2 cellular contexts compared by ENCODE assay signal in genomic region chr2:61476929-61477589, GRCh38.
TF ChIP-seq lines count a peak whose summit lies in the region.
"Not testable (repeated sequence)": the region's sequence is repeated elsewhere in the genome, so short reads cannot be mapped to it uniquely, and the experiment has no call there.

No MANE protein-coding gene starts in this region.

TF ChIP-seq in A549, 52 proteins besides CTCF, POLR2A, EP300 and RAD21:
- TF ChIP-seq POLR2AphosphoS2 (conservative IDR thresholded peaks at IDR 0.05; ENCODE audit: low read length) (0 out of 2 replicates have a peak, but pooled peaks have one; percentile 63), JUN (IDR thresholded peaks at IDR 0.05) (peak in 1 of 2 experiments; percentile 35; a peak in 2 of 5 replicates)

TF ChIP-seq in K562, 482 proteins besides CTCF, POLR2A, EP300 and RAD21:
- TF ChIP-seq SUPT5H (IDR thresholded peaks at IDR 0.05) (peak; percentile 71), CREB5 (CRISPR knock-in tag; IDR thresholded peaks at IDR 0.05) (0 out of 2 replicates have a peak, but pooled peaks have one; percentile 46), VEZF1 (CRISPR knock-in tag; IDR thresholded peaks at IDR 0.05) (0 out of 2 replicates have a peak, but pooled peaks have one; percentile 15), ZBED1 (IDR thresholded peaks at IDR 0.05) (peak; percentile 29; the same call in 1 of the 2 replicates), ZNF384 (IDR thresholded peaks at IDR 0.05; ENCODE audit: low read depth, low read length) (peak; percentile 54; the same call in 1 of the 2 replicates), ZBTB9 (CRISPR knock-in tag; IDR thresholded peaks at IDR 0.05) (0 out of 2 replicates have a peak, but pooled peaks have one; percentile 23), MYNN (IDR thresholded peaks at IDR 0.05) (peak; percentile 50), BHLHE40 (IDR thresholded peaks at IDR 0.05; ENCODE audit: low read length) (peak; percentile 31; the same call in 1 of the 2 replicates), POLR2AphosphoS2 (IDR thresholded peaks at IDR 0.05; ENCODE audit: low read length) (peak; percentile 36; the same call in 1 of the 2 replicates), POLR2B (IDR thresholded peaks at IDR 0.05; ENCODE audit: low read depth, partially characterized antibody) (peak; percentile 47), POLR2AphosphoS5 (IDR thresholded peaks at IDR 0.05; ENCODE audit: control insufficient read depth, insufficient read depth, low read depth, low read length) (peak; percentile 66; the same call in 1 of the 2 replicates)
- TF ChIP-seq MYNN (CRISPR knock-in tag; IDR thresholded peaks at IDR 0.05), result not testable (repeated sequence)
